ENCODE assay signal across 1 cellular context in the genomic region with DNA sequence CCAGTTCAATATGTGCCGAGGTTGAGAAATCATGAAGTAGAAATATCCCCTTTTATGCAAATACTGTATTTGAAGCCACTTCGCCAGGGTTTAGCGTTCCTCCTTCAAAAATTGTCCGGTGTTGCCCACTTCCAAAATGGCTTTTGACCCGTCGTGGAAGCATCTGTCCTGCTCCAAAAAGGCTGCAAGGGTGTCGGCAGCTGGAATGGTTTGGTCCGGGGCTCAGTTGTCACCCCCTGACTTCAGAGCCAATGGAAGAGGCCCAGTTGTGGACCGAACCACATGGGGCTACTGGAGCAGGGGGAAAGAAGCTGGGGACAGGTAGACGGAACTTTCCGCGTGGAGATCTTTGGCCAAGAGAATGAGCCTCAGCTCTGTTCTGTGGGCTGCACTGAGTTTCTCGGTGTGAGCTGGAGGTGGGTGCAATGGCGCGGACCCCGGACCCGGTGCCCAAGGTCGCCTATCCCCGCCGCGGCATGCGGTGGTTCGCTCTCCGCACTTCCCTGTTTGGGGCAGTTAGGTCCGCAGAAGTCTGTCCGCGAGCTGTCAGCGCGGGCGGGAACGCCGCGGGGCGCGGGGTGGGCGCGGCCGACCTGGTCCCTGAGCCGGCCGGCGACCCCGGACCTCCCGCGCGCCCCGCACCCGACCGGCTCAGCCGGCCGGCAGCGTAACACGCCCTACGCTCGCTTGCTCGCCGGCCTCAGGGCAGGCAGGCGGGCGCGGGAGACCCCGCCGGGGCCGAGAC.
TF ChIP-seq lines count a peak whose summit lies in the region.

A gene (plus strand): TSS at position 527 of the 745 bp plus-strand sequence. CDS start 259 bp downstream, outside the sequence.

TF ChIP-seq in K562, 482 proteins besides CTCF, POLR2A, EP300 and RAD21 (continued from another document and continues in another):
- TF ChIP-seq POLR2B (IDR thresholded peaks at IDR 0.05; ENCODE audit: low read depth, partially characterized antibody) (no peak), RBM39 (optimal IDR thresholded peaks at IDR 0.05; ENCODE audit: low read depth, low read length) (no peak), HNRNPL (IDR thresholded peaks at IDR 0.05; ENCODE audit: low read depth, low read length) (no peak), FOXJ3 (CRISPR knock-in tag; IDR thresholded peaks at IDR 0.05) (no peak), ARID2 (IDR thresholded peaks at IDR 0.05) (no peak), SAFB2 (IDR thresholded peaks at IDR 0.05; ENCODE audit: borderline replicate concordance, low read depth, low read length, severe bottlenecking) (no peak), PHF21A (IDR thresholded peaks at IDR 0.05; ENCODE audit: borderline replicate concordance, low read depth) (peak; percentile 19; the same call in 1 of the 2 replicates), DACH1 (IDR thresholded peaks at IDR 0.05; ENCODE audit: partially characterized antibody) (no peak), HMGN3 (IDR thresholded peaks at IDR 0.05; ENCODE audit: borderline replicate concordance, extremely low read depth, insufficient read length, low read depth, low read length) (peak; percentile 77), PYGO2 (tag; IDR thresholded peaks at IDR 0.05) (no peak), IRF2 (CRISPR knock-in tag; IDR thresholded peaks at IDR 0.05) (no peak), CBFA2T3 (IDR thresholded peaks at IDR 0.05) (peak; percentile 37), ZSCAN29 (IDR thresholded peaks at IDR 0.05) (no peak), KHSRP (IDR thresholded peaks at IDR 0.05) (no peak), SRSF7 (optimal IDR thresholded peaks at IDR 0.05; ENCODE audit: low read depth, low read length) (no peak), SUPT5H (IDR thresholded peaks at IDR 0.05) (0 out of 2 replicates have a peak, but pooled peaks have one; percentile 38), SNRNP70 (optimal IDR thresholded peaks at IDR 0.05; ENCODE audit: low read depth, low read length) (no peak), BDP1 (IDR thresholded peaks at IDR 0.05; ENCODE audit: insufficient read depth, insufficient read length) (no peak), SMC3 (conservative IDR thresholded peaks at IDR 0.05; ENCODE audit: insufficient read depth, low read depth, low read length) (no peak), JUN (IDR thresholded peaks at IDR 0.05; ENCODE audit: borderline replicate concordance, low read depth, low read length) (0 out of 2 replicates have a peak, but pooled peaks have one; percentile 20), JUN (CRISPR knock-in tag; IDR thresholded peaks at IDR 0.05; ENCODE audit: borderline replicate concordance) (no peak; the same call in 1 of the 2 replicates), ZNF146 (CRISPR knock-in tag; IDR thresholded peaks at IDR 0.05; ENCODE audit: unreplicated experiment) (no peak), KLF6 (CRISPR knock-in tag; IDR thresholded peaks at IDR 0.05; ENCODE audit: borderline replicate concordance) (peak; percentile 67; the same call in 1 of the 2 replicates), ZNF780A (CRISPR knock-in tag; IDR thresholded peaks at IDR 0.05) (no peak), FUS (optimal IDR thresholded peaks at IDR 0.05; ENCODE audit: low read depth, low read length) (no peak), MIER1 (IDR thresholded peaks at IDR 0.05; ENCODE audit: low read depth) (peak; percentile 84), ZNF134 (CRISPR knock-in tag; conservative IDR thresholded peaks at IDR 0.05) (no peak), NFE2 (IDR thresholded peaks at IDR 0.05; ENCODE audit: low read depth) (0 out of 2 replicates have a peak, but pooled peaks have one; percentile 27), ZNF165 (CRISPR knock-in tag; IDR thresholded peaks at IDR 0.05; ENCODE audit: borderline replicate concordance) (no peak), ZNF583 (CRISPR knock-in tag; IDR thresholded peaks at IDR 0.05) (0 out of 2 replicates have a peak, but pooled peaks have one; percentile 70), XRCC4 (IDR thresholded peaks at IDR 0.05; ENCODE audit: extremely low read depth, insufficient read depth, insufficient read length) (no peak), GTF2F1 (IDR thresholded peaks at IDR 0.05; ENCODE audit: low read depth, low read length) (peak; percentile 26; the same call in 1 of the 2 replicates), FIP1L1 (IDR thresholded peaks at IDR 0.05; ENCODE audit: low read depth, low read length, poor library complexity, severe bottlenecking) (no peak), SLC30A9 (CRISPR knock-in tag; IDR thresholded peaks at IDR 0.05) (no peak), POLR2AphosphoS5 (IDR thresholded peaks at IDR 0.05; ENCODE audit: control insufficient read depth, insufficient read depth, low read depth, low read length) (peak; percentile 45; the same call in 1 of the 2 replicates), MTA1 (IDR thresholded peaks at IDR 0.05; ENCODE audit: borderline replicate concordance) (no peak; the same call in 1 of the 2 replicates), MCM3 (IDR thresholded peaks at IDR 0.05) (no peak), MAFG (tag; conservative IDR thresholded peaks at IDR 0.05) (no peak), SMARCB1 (IDR thresholded peaks at IDR 0.05; ENCODE audit: insufficient read length, low read depth) (no peak), ZBTB1 (CRISPR knock-in tag; IDR thresholded peaks at IDR 0.05; ENCODE audit: borderline replicate concordance, low read depth) (0 out of 2 replicates have a peak, but pooled peaks have one; percentile 48), U2AF2 (optimal IDR thresholded peaks at IDR 0.05; ENCODE audit: low read depth, low read length) (no peak), KAT7 (CRISPR knock-in tag; IDR thresholded peaks at IDR 0.05; ENCODE audit: borderline replicate concordance) (peak; percentile 87; the same call in 1 of the 2 replicates)
- TF ChIP-seq, protein P1, sequence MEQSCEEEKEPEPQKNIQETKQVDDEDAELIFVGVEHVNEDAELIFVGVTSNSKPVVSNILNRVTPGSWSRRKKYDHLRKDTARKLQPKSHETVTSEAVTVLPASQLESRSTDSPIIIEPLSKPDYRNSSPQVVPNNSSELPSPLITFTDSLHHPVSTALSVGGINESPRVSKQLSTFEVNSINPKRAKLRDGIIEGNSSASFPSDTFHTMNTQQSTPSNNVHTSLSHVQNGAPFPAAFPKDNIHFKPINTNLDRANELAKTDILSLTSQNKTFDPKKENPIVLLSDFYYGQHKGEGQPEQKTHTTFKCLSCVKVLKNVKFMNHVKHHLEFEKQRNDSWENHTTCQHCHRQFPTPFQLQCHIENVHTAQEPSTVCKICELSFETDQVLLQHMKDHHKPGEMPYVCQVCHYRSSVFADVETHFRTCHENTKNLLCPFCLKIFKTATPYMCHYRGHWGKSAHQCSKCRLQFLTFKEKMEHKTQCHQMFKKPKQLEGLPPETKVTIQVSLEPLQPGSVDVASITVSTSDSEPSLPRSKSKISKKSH (CRISPR knock-in tag; IDR thresholded peaks at IDR 0.05): no peak
- TF ChIP-seq, protein P2, sequence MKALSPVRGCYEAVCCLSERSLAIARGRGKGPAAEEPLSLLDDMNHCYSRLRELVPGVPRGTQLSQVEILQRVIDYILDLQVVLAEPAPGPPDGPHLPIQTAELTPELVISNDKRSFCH (CRISPR knock-in tag; IDR thresholded peaks at IDR 0.05): no peak
- TF ChIP-seq, protein P2 (tag; IDR thresholded peaks at IDR 0.05): peak; percentile 72; the same call in 1 of the 2 replicates
- TF ChIP-seq, protein P3, sequence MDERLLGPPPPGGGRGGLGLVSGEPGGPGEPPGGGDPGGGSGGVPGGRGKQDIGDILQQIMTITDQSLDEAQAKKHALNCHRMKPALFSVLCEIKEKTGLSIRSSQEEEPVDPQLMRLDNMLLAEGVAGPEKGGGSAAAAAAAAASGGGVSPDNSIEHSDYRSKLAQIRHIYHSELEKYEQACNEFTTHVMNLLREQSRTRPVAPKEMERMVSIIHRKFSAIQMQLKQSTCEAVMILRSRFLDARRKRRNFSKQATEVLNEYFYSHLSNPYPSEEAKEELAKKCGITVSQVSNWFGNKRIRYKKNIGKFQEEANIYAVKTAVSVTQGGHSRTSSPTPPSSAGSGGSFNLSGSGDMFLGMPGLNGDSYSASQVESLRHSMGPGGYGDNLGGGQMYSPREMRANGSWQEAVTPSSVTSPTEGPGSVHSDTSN (CRISPR knock-in tag; IDR thresholded peaks at IDR 0.05; ENCODE audit: low read depth): no peak
- TF ChIP-seq, protein P3 (tag; conservative IDR thresholded peaks at IDR 0.05; ENCODE audit: low read depth): 0 out of 2 replicates have a peak, but pooled peaks have one; percentile 39
- TF ChIP-seq, protein P4, sequence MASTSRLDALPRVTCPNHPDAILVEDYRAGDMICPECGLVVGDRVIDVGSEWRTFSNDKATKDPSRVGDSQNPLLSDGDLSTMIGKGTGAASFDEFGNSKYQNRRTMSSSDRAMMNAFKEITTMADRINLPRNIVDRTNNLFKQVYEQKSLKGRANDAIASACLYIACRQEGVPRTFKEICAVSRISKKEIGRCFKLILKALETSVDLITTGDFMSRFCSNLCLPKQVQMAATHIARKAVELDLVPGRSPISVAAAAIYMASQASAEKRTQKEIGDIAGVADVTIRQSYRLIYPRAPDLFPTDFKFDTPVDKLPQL (IDR thresholded peaks at IDR 0.05; ENCODE audit: extremely low read depth, insufficient read length): no peak
- TF ChIP-seq, protein P5, sequence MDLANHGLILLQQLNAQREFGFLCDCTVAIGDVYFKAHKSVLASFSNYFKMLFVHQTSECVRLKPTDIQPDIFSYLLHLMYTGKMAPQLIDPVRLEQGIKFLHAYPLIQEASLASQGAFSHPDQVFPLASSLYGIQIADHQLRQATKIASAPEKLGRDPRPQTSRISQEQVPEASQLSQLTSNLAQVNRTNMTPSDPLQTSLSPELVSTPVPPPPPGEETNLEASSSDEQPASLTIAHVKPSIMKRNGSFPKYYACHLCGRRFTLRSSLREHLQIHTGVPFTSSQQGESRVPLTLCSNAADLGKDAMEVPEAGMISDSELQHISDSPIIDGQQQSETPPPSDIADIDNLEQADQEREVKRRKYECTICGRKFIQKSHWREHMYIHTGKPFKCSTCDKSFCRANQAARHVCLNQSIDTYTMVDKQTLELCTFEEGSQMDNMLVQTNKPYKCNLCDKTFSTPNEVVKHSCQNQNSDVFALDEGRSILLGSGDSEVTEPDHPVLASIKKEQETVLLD (IDR thresholded peaks at IDR 0.05): no peak
- TF ChIP-seq, protein P6, sequence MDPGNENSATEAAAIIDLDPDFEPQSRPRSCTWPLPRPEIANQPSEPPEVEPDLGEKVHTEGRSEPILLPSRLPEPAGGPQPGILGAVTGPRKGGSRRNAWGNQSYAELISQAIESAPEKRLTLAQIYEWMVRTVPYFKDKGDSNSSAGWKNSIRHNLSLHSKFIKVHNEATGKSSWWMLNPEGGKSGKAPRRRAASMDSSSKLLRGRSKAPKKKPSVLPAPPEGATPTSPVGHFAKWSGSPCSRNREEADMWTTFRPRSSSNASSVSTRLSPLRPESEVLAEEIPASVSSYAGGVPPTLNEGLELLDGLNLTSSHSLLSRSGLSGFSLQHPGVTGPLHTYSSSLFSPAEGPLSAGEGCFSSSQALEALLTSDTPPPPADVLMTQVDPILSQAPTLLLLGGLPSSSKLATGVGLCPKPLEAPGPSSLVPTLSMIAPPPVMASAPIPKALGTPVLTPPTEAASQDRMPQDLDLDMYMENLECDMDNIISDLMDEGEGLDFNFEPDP (CRISPR knock-in tag; IDR thresholded peaks at IDR 0.05): no peak
- TF ChIP-seq, protein P7, sequence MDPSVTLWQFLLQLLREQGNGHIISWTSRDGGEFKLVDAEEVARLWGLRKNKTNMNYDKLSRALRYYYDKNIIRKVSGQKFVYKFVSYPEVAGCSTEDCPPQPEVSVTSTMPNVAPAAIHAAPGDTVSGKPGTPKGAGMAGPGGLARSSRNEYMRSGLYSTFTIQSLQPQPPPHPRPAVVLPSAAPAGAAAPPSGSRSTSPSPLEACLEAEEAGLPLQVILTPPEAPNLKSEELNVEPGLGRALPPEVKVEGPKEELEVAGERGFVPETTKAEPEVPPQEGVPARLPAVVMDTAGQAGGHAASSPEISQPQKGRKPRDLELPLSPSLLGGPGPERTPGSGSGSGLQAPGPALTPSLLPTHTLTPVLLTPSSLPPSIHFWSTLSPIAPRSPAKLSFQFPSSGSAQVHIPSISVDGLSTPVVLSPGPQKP (CRISPR knock-in tag; IDR thresholded peaks at IDR 0.05): no peak
- TF ChIP-seq, protein P8, sequence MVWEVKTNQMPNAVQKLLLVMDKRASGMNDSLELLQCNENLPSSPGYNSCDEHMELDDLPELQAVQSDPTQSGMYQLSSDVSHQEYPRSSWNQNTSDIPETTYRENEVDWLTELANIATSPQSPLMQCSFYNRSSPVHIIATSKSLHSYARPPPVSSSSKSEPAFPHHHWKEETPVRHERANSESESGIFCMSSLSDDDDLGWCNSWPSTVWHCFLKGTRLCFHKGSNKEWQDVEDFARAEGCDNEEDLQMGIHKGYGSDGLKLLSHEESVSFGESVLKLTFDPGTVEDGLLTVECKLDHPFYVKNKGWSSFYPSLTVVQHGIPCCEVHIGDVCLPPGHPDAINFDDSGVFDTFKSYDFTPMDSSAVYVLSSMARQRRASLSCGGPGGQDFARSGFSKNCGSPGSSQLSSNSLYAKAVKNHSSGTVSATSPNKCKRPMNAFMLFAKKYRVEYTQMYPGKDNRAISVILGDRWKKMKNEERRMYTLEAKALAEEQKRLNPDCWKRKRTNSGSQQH (CRISPR knock-in tag; IDR thresholded peaks at IDR 0.05): peak; percentile 82
